In the genomic region with DNA sequence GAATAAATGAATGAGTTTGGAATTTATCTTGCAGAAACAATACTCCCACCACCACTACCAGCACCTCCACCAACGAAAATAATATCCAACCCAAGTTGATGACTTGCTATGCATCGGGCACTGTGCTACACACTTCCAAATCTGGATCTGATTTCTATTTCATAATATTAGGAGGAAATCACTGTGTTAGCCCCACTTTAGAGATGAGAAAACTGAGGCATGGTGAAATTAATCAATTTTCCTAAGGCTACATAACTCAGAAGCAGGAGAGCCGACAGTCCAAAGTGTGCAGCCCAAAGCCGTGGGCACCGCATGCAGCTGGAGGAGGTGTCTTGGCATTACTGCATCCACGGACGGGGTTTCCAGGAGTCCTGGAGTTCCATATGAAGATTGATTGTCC, we compare ENCODE assay signal across 33 cellular contexts. TPM values are rescaled to one million over a fixed set of nuclear protein-coding genes. Genes with fewer than 3 reads are reported as not detected.
"Had no signal": no experiment of that assay in that cellular context is flagged by ENCODE, and none has a peak within 500 bp of the region (broad histone marks: within the 10 kb centered on the region; RNA-seq: fewer than 3 reads in every experiment).

No MANE protein-coding gene starts in this region.

- H3K9me3 Mint-ChIP-seq: activated CD4-positive, alpha-beta memory T cell treated with anti-CD3 and anti-CD28 coated beads, Interleukin-2, amount 10 ng/mL, durations not matched to agents 7 days and 5 days; activated CD4-positive, alpha-beta T cell treated with anti-CD3 and anti-CD28 coated beads, Interleukin-2, amount 10 ng/mL, durations not matched to agents 7 days and 5 days; activated naive CD4-positive, alpha-beta T cell treated with anti-CD3 and anti-CD28 coated beads for 36 hours; activated naive CD4-positive, alpha-beta T cell treated with anti-CD3 and anti-CD28 coated beads, Interleukin-2, amount 50 U/mL, for 24 hours; activated naive CD8-positive, alpha-beta T cell treated with anti-CD3 and anti-CD28 coated beads for 36 hours; activated naive CD8-positive, alpha-beta T cell treated with anti-CD3 and anti-CD28 coated beads, Interleukin-2, amount 50 U/mL, for 24 hours; activated T-cell treated with anti-CD3 and anti-CD28 coated beads, Interleukin-2, amount 50 U/mL, for 24 hours; activated T-helper 2 cell treated with anti-CD3 and anti-CD28 coated beads, Interferon-gamma antibody, Interleukin-2, Interleukin-4, amounts not matched to agents 10 μg/mL and 5 μg/mL and 100 μg/mL, durations not matched to agents 14 hours and 24 hours and 36 hours; effector memory CD8-positive, alpha-beta T cell; WTC11 had no signal

- H3K4me1 Mint-ChIP-seq: activated CD4-positive, alpha-beta memory T cell treated with anti-CD3 and anti-CD28 coated beads, Interleukin-2, amount 10 ng/mL, durations not matched to agents 7 days and 5 days; activated CD4-positive, alpha-beta T cell treated with anti-CD3 and anti-CD28 coated beads, Interleukin-2, amount 10 ng/mL, durations not matched to agents 7 days and 5 days; activated naive CD4-positive, alpha-beta T cell treated with anti-CD3 and anti-CD28 coated beads, Interleukin-2, amount 50 U/mL, for 24 hours; activated naive CD8-positive, alpha-beta T cell treated with anti-CD3 and anti-CD28 coated beads for 36 hours had no signal

- FAIRE-seq: colon had no signal

- H3K4me3 ChIP-seq: adrenal gland, body of pancreas, esophagus muscularis mucosa, gastrocnemius medialis, heart right ventricle had no signal

- H3K4me3 Mint-ChIP-seq: activated CD4-positive, alpha-beta memory T cell treated with anti-CD3 and anti-CD28 coated beads, Interleukin-2, amount 10 ng/mL, durations not matched to agents 7 days and 5 days; activated CD4-positive, alpha-beta T cell treated with anti-CD3 and anti-CD28 coated beads, Interleukin-2, amount 10 ng/mL, durations not matched to agents 7 days and 5 days; activated naive CD4-positive, alpha-beta T cell treated with anti-CD3 and anti-CD28 coated beads for 36 hours; activated naive CD4-positive, alpha-beta T cell treated with anti-CD3 and anti-CD28 coated beads, Interleukin-2, amount 50 U/mL, for 24 hours; activated naive CD8-positive, alpha-beta T cell treated with anti-CD3 and anti-CD28 coated beads for 36 hours; activated naive CD8-positive, alpha-beta T cell treated with anti-CD3 and anti-CD28 coated beads, Interleukin-2, amount 50 U/mL, for 24 hours; activated T-cell treated with anti-CD3 and anti-CD28 coated beads, Interleukin-2, amount 50 U/mL, for 24 hours; effector memory CD8-positive, alpha-beta T cell; WTC11 had no signal

- H3K36me3 Mint-ChIP-seq: activated naive CD4-positive, alpha-beta T cell treated with anti-CD3 and anti-CD28 coated beads, Interleukin-2, amount 50 U/mL, for 24 hours; activated naive CD8-positive, alpha-beta T cell treated with anti-CD3 and anti-CD28 coated beads for 36 hours; WTC11 had no signal

- H3K9me3 ChIP-seq: adrenal gland, body of pancreas, esophagus muscularis mucosa, gastrocnemius medialis, heart right ventricle had no signal

- DNase-seq: activated CD4-positive, alpha-beta memory T cell treated with anti-CD3 and anti-CD28 coated beads, Interleukin-2, amount 10 ng/mL, durations not matched to agents 7 days and 5 days; activated CD4-positive, alpha-beta T cell treated with anti-CD3 and anti-CD28 coated beads for 1 hour; activated CD4-positive, alpha-beta T cell treated with anti-CD3 and anti-CD28 coated beads for 4 hours; activated CD4-positive, alpha-beta T cell treated with anti-CD3 and anti-CD28 coated beads, Interleukin-2, amount 10 ng/mL, durations not matched to agents 7 days and 5 days; activated CD4-positive, alpha-beta T cell treated with anti-CD3 and anti-CD28 coated beads, Interleukin-2, amount 50 U/mL, for 4 hours; activated CD8-positive, alpha-beta memory T cell treated with anti-CD3 and anti-CD28 coated beads, Interleukin-2, amount 50 U/mL, for 48 hours; activated naive CD4-positive, alpha-beta T cell treated with anti-CD3 and anti-CD28 coated beads for 36 hours; activated naive CD8-positive, alpha-beta T cell treated with anti-CD3 and anti-CD28 coated beads for 36 hours; activated naive CD8-positive, alpha-beta T cell treated with anti-CD3 and anti-CD28 coated beads, Interleukin-2, amount 50 U/mL, for 24 hours; activated T-cell treated with anti-CD3 and anti-CD28 coated beads for 4 hours; activated T-cell treated with anti-CD3 and anti-CD28 coated beads, Interleukin-2, amount 50 U/mL, for 24 hours; adrenal gland; amygdala; body of pancreas; caudate nucleus; cortex of kidney; dermis blood vessel endothelial cell; effector CD4-positive, alpha-beta T cell; effector memory CD8-positive, alpha-beta T cell; erythroblast; foreskin keratinocyte; gastrocnemius medialis; glutamatergic neuron; heart right ventricle; T-helper 2 cell had no signal

- H3K27me3 ChIP-seq: adrenal gland, body of pancreas, gastrocnemius medialis, heart right ventricle had no signal

- H3K4me1 ChIP-seq: adrenal gland, body of pancreas, foreskin keratinocyte had no signal

- H3K27ac ChIP-seq: adrenal gland, body of pancreas, esophagus muscularis mucosa, foreskin keratinocyte, gastrocnemius medialis, heart right ventricle, VCaP had no signal

- ATAC-seq: body of pancreas; effector memory CD8-positive, alpha-beta T cell; foreskin keratinocyte; gastrocnemius medialis; heart right ventricle; WTC11 had no signal

- H3K36me3 ChIP-seq: adrenal gland, esophagus muscularis mucosa, gastrocnemius medialis, heart right ventricle had no signal

RNA-seq across cellular contexts. Expression of a gene that starts 17.6 kb away (rescaled TPM):
- total RNA-seq: activated CD4-positive, alpha-beta memory T cell treated with anti-CD3 and anti-CD28 coated beads, Interleukin-2, amount 10 ng/mL, durations not matched to agents 7 days and 5 days; activated CD4-positive, alpha-beta T cell treated with anti-CD3 and anti-CD28 coated beads, Interleukin-2, amount 10 ng/mL, durations not matched to agents 7 days and 5 days; activated naive CD4-positive, alpha-beta T cell treated with anti-CD3 and anti-CD28 coated beads for 36 hours; activated T-helper 2 cell treated with anti-CD3 and anti-CD28 coated beads, Interferon-gamma antibody, Interleukin-2, Interleukin-4, amounts not matched to agents 10 μg/mL and 5 μg/mL and 100 μg/mL, durations not matched to agents 14 hours and 24 hours and 36 hours; body of pancreas; foreskin keratinocyte; T-helper 1 cell treated with Interleukin-12 subunit alpha and Interleukin-12 subunit beta and Interleukin-4 antibody, amounts not matched to agents 30 ng/mL and 1 ng/mL, for 36 hours had no signal
- polyA plus RNA-seq: aorta had no signal
